ENCODE assay signal across 1 cellular context in the genomic region with DNA sequence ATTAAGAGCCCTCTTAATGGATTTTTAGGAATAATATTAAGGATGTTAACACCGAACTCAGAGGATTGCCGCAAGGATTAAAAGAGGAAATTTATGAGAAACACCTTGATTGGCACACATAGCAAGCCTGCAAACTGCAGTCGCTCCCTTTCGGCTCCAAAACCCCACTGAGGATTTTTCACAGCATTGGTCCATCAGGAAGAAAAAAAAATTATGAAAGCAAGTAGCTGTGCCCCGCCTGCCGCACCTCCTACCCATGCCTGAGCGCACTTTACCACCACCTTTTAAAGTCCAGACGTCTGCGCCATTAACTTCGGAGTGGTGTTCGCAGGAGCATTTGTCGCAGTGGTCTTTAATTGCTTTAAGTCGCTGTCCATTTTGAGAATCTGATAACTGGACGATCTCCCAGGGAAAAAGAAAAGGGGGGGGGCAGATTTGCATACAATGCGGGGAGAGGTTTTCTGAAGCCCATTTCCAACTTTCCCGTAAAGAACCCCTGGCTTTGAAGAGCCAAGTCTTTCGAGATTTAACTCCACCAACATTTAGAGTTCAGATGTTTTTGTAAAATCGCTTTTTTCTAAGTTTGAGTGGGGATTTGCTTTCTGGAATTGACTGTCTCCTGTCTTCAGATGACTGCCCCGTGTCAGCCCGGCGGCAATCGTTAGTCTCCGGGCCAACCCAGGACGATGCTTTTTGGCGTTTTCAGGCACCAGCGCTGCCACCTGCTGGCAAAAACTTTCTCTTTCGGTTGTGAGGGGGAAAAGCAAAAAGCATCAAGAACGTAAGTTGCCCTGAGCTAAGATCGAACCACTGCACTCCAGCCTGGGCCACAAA.
TF ChIP-seq lines count a peak whose summit lies in the region.

No MANE protein-coding gene starts in this region.

TF ChIP-seq in SK-N-SH, 30 proteins besides CTCF, POLR2A, EP300 and RAD21 (continued from another document):
- TF ChIP-seq MXI1 (IDR thresholded peaks at IDR 0.05; ENCODE audit: low read depth, low read length) (0 out of 2 replicates have a peak, but pooled peaks have one; percentile 18), RFX5 (IDR thresholded peaks at IDR 0.05; ENCODE audit: low read length) (no peak), FOXJ3 (CRISPR knock-in tag; IDR thresholded peaks at IDR 0.05) (no peak), RCOR1 (IDR thresholded peaks at IDR 0.05; ENCODE audit: low read length) (peak; percentile 51; the same call in 1 of the 2 replicates), ELF1 (IDR thresholded peaks at IDR 0.05) (no peak), CHD2 (IDR thresholded peaks at IDR 0.05; ENCODE audit: low read length, partially characterized antibody) (peak; percentile 26), RXRA (IDR thresholded peaks at IDR 0.05; ENCODE audit: borderline replicate concordance, low read depth) (peak; percentile 14; the same call in 1 of the 2 replicates), JUND (IDR thresholded peaks at IDR 0.05) (no peak), GABPA (IDR thresholded peaks at IDR 0.05; ENCODE audit: low read depth) (no peak)
- TF ChIP-seq, protein P1, sequence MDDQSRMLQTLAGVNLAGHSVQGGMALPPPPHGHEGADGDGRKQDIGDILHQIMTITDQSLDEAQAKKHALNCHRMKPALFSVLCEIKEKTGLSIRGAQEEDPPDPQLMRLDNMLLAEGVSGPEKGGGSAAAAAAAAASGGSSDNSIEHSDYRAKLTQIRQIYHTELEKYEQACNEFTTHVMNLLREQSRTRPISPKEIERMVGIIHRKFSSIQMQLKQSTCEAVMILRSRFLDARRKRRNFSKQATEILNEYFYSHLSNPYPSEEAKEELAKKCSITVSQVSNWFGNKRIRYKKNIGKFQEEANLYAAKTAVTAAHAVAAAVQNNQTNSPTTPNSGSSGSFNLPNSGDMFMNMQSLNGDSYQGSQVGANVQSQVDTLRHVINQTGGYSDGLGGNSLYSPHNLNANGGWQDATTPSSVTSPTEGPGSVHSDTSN (IDR thresholded peaks at IDR 0.05) = peak; percentile 17; the same call in 1 of the 2 replicates
